In genomic region chr11:3148990-3149851, GRCh38 we compare ENCODE assay signal across 2 cellular contexts.
A peak's percentile ranks its signal among the peaks of the same experiment; 100 is the strongest.
TF ChIP-seq lines count a peak whose summit lies in the region.

No MANE protein-coding gene starts in this region.

TF ChIP-seq in GM23338, 12 proteins besides CTCF, POLR2A, EP300 and RAD21:
- TF ChIP-seq ZNF462 (CRISPR knock-in tag; IDR thresholded peaks at IDR 0.05) (no peak), EZH2 (IDR thresholded peaks at IDR 0.05; ENCODE audit: low read depth, unreplicated experiment) (no peak), ZNF331 (CRISPR knock-in tag; IDR thresholded peaks at IDR 0.05; ENCODE audit: low read depth) (no peak), NANOG (IDR thresholded peaks at IDR 0.05; ENCODE audit: borderline replicate concordance) (no peak), ETS1 (IDR thresholded peaks at IDR 0.05) (no peak), EZH2phosphoT487 (IDR thresholded peaks at IDR 0.05; ENCODE audit: unreplicated experiment) (no peak), JUNB (IDR thresholded peaks at IDR 0.05; ENCODE audit: unreplicated experiment) (no peak), ZNF114 (CRISPR knock-in tag; IDR thresholded peaks at IDR 0.05) (no peak), POLR2AphosphoS5 (IDR thresholded peaks at IDR 0.05; ENCODE audit: low read depth) (no peak), CREB1 (CRISPR knock-in tag; IDR thresholded peaks at IDR 0.05; ENCODE audit: low read depth) (no peak), REST (IDR thresholded peaks at IDR 0.05; ENCODE audit: unreplicated experiment) (no peak), STAT1 (IDR thresholded peaks at IDR 0.05; ENCODE audit: unreplicated experiment) (no peak)

TF ChIP-seq in SK-N-SH, 30 proteins besides CTCF, POLR2A, EP300 and RAD21 (continued from another document):
- no peak for TF ChIP-seq EZH2phosphoT487 (IDR thresholded peaks at IDR 0.05; ENCODE audit: borderline replicate concordance, low read depth)
- peak; percentile 87 for TF ChIP-seq RCOR1 (IDR thresholded peaks at IDR 0.05; ENCODE audit: low read length)
- no peak for TF ChIP-seq FOSL2 (IDR thresholded peaks at IDR 0.05; ENCODE audit: borderline replicate concordance, low read depth)
- peak; percentile 78 for TF ChIP-seq CHD2 (IDR thresholded peaks at IDR 0.05; ENCODE audit: low read length, partially characterized antibody)
